27 cellular contexts compared by ENCODE assay signal in the genomic region with DNA sequence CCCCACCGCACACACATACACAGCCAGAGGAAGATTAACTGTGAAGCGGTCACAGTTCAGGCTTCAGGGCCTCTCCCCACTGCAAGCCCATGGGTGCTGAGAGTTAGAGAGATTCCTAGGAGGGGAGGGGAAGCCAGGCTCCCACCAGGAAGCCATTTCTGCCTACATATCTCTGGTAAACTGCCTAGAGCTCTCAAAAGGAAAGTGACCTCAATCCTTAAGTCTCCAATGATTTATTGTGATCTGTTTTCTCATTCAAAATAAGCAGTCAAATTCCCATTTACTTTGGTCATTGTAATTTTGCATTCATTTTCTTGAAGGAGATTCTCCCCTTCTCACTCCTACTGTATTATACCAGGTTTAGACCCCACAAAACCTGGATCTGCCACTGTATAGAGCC.
"Had no signal": no experiment of that assay in that cellular context is flagged by ENCODE, and none has a peak within 500 bp of the region (broad histone marks: within the 10 kb centered on the region; RNA-seq: fewer than 3 reads in every experiment).

No MANE protein-coding gene starts in this region.

- H3K9ac ChIP-seq: parathyroid adenoma had no signal

- H3K36me3 ChIP-seq: esophagus squamous epithelium, left ventricle myocardium inferior, sigmoid colon, suprapubic skin, tibial artery had no signal

- H3K27me3 Mint-ChIP-seq: activated T-cell treated with anti-CD3 and anti-CD28 coated beads, Interleukin-2, amount 50 U/mL, for 24 hours had no signal

- H3K4me1 Mint-ChIP-seq: activated CD4-positive, alpha-beta T cell treated with anti-CD3 and anti-CD28 coated beads, Interleukin-2, amount 10 ng/mL, durations not matched to agents 7 days and 5 days; endodermal cell had no signal

- H3K27ac Mint-ChIP-seq: activated CD4-positive, alpha-beta memory T cell treated with anti-CD3 and anti-CD28 coated beads, Interleukin-2, amount 10 ng/mL, durations not matched to agents 7 days and 5 days; activated CD4-positive, alpha-beta T cell treated with anti-CD3 and anti-CD28 coated beads, Interleukin-2, amount 10 ng/mL, durations not matched to agents 7 days and 5 days; activated T-cell treated with anti-CD3 and anti-CD28 coated beads, Interleukin-2, amount 50 U/mL, for 24 hours; endodermal cell; WTC11 had no signal

- H3K27me3 ChIP-seq: sigmoid colon, tibial artery had no signal

- H3K36me3 Mint-ChIP-seq: WTC11 had no signal

- H3K27ac ChIP-seq: esophagus squamous epithelium, left ventricle myocardium inferior, parathyroid adenoma, psoas muscle, sigmoid colon, suprapubic skin, tibial artery had no signal

- DNase-seq: activated CD4-positive, alpha-beta memory T cell treated with anti-CD3 and anti-CD28 coated beads, Interleukin-2, amount 10 ng/mL, durations not matched to agents 7 days and 5 days; activated CD4-positive, alpha-beta T cell treated with anti-CD3 and anti-CD28 coated beads for 1 hour; activated CD4-positive, alpha-beta T cell treated with anti-CD3 and anti-CD28 coated beads, Interleukin-2, amount 10 ng/mL, durations not matched to agents 7 days and 5 days; activated CD8-positive, alpha-beta memory T cell treated with anti-CD3 and anti-CD28 coated beads, Interleukin-2, amount 50 U/mL, for 48 hours; activated gamma-delta T cell treated with Interleukin-2 at 50 U/mL for 16 hours; activated naive CD4-positive, alpha-beta T cell treated with anti-CD3 and anti-CD28 coated beads, Interleukin-2, amount 50 U/mL, for 16 hours; activated T-cell treated with anti-CD3 and anti-CD28 coated beads, Interleukin-2, amount 50 U/mL, for 24 hours; amniotic stem cell; central memory CD4-positive, alpha-beta T cell; endodermal cell; esophagus squamous epithelium; left ventricle myocardium inferior; midbrain; naive thymus-derived CD4-positive, alpha-beta T cell; nucleus accumbens; psoas muscle; sigmoid colon; small intestine; stimulated activated CD4-positive, alpha-beta T cell treated with anti-CD3 and anti-CD28 coated beads, Interleukin-1b, Interleukin-23, amount 100 ng/mL, for 48 hours; stimulated activated CD4-positive, alpha-beta T cell treated with anti-CD3 and anti-CD28 coated beads, Interleukin-4, amount 100 ng/mL, for 4 hours; stimulated activated naive CD4-positive, alpha-beta T cell; SW 1271; T-helper 2 cell; tibial artery had no signal

- H3K4me3 Mint-ChIP-seq: activated CD4-positive, alpha-beta memory T cell treated with anti-CD3 and anti-CD28 coated beads, Interleukin-2, amount 10 ng/mL, durations not matched to agents 7 days and 5 days; activated CD4-positive, alpha-beta T cell treated with anti-CD3 and anti-CD28 coated beads, Interleukin-2, amount 10 ng/mL, durations not matched to agents 7 days and 5 days; activated T-cell treated with anti-CD3 and anti-CD28 coated beads, Interleukin-2, amount 50 U/mL, for 24 hours; endodermal cell; naive thymus-derived CD4-positive, alpha-beta T cell; WTC11 had no signal

- ATAC-seq: naive thymus-derived CD4-positive, alpha-beta T cell; psoas muscle; WTC11 had no signal

- H3K9me3 Mint-ChIP-seq: activated CD4-positive, alpha-beta memory T cell treated with anti-CD3 and anti-CD28 coated beads, Interleukin-2, amount 10 ng/mL, durations not matched to agents 7 days and 5 days; activated CD4-positive, alpha-beta T cell treated with anti-CD3 and anti-CD28 coated beads, Interleukin-2, amount 10 ng/mL, durations not matched to agents 7 days and 5 days; activated T-cell treated with anti-CD3 and anti-CD28 coated beads, Interleukin-2, amount 50 U/mL, for 24 hours; endodermal cell; naive thymus-derived CD4-positive, alpha-beta T cell had no signal

- H3K4me3 ChIP-seq: esophagus squamous epithelium, left ventricle myocardium inferior, psoas muscle, sigmoid colon, suprapubic skin, tibial artery had no signal

- H3K4me1 ChIP-seq: esophagus squamous epithelium, left ventricle myocardium inferior, parathyroid adenoma, psoas muscle, sigmoid colon, suprapubic skin, tibial artery had no signal

- H3K79me2 ChIP-seq: parathyroid adenoma had no signal

- H3K9me3 ChIP-seq: esophagus squamous epithelium, psoas muscle, sigmoid colon, suprapubic skin, tibial artery had no signal

- H2AFZ ChIP-seq: parathyroid adenoma had no signal
